1 cellular context compared by ENCODE assay signal in the genomic region with DNA sequence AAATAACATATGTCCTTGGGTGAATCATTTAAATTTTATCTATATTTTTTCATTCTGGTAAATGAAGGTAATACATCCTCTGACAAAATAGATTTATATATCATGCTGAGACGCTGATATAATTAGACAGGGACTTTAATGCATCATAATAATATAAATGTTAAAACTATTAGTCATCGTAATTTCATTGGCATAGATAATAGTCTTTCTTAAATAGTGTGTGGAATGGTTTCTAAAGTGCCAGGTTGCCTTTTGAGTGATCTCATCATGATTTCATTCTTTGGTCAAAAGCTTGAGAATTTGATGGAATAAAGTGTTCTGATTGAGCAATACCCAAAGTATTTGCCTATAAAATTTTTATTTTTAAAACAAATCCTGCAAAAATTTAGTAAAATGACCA.
TF ChIP-seq lines count a peak whose summit lies in the region.

No MANE protein-coding gene starts in this region.

TF ChIP-seq in SK-N-SH treated with all-trans-retinoic acid at 6 μM for 48 hours, 23 proteins besides CTCF, POLR2A, EP300 and RAD21 (continued from another document):
- TF ChIP-seq, protein P1, sequence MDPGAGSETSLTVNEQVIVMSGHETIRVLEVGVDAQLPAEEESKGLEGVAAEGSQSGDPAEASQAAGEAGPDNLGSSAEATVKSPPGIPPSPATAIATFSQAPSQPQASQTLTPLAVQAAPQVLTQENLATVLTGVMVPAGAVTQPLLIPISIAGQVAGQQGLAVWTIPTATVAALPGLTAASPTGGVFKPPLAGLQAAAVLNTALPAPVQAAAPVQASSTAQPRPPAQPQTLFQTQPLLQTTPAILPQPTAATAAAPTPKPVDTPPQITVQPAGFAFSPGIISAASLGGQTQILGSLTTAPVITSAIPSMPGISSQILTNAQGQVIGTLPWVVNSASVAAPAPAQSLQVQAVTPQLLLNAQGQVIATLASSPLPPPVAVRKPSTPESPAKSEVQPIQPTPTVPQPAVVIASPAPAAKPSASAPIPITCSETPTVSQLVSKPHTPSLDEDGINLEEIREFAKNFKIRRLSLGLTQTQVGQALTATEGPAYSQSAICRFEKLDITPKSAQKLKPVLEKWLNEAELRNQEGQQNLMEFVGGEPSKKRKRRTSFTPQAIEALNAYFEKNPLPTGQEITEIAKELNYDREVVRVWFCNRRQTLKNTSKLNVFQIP (CRISPR knock-in tag; IDR thresholded peaks at IDR 0.05; ENCODE audit: borderline replicate concordance, low read depth): no peak
- TF ChIP-seq ISL1 (CRISPR knock-in tag; IDR thresholded peaks at IDR 0.05): peak; percentile 97
TF ChIP-seq in SK-N-SH treated with all-trans-retinoic acid at 6 μM for 48 hours: peak in this region for 2.
